Comparison of ENCODE assay signal across 1 cellular context in the genomic region with DNA sequence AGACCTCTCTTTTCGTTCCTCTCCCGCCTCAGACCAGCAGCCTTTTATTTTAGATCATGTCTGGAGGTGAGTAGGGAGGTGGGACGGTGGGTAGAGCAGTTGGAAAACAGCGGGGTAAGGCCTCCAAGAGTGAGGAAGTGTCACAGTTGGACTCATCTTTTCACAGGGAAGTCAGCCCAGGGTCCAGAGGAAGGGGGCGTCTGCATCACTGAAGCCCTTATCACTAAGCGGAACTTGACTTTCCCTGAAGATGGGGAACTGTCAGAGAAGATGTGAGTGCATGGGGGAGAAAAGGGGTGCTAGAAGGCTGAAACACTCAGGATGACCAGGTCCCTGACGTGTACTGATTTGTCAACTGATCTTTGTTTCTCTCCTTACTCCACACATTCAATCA.
TF ChIP-seq lines count a peak whose summit lies in the region.

No MANE protein-coding gene starts in this region.

TF ChIP-seq in liver, 16 proteins besides CTCF, POLR2A, EP300 and RAD21 (continued from another document):
- TF ChIP-seq, protein P1, sequence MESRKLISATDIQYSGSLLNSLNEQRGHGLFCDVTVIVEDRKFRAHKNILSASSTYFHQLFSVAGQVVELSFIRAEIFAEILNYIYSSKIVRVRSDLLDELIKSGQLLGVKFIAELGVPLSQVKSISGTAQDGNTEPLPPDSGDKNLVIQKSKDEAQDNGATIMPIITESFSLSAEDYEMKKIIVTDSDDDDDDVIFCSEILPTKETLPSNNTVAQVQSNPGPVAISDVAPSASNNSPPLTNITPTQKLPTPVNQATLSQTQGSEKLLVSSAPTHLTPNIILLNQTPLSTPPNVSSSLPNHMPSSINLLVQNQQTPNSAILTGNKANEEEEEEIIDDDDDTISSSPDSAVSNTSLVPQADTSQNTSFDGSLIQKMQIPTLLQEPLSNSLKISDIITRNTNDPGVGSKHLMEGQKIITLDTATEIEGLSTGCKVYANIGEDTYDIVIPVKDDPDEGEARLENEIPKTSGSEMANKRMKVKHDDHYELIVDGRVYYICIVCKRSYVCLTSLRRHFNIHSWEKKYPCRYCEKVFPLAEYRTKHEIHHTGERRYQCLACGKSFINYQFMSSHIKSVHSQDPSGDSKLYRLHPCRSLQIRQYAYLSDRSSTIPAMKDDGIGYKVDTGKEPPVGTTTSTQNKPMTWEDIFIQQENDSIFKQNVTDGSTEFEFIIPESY (IDR thresholded peaks at IDR 0.05) = no peak
